15 cellular contexts compared by ENCODE assay signal in the genomic region with DNA sequence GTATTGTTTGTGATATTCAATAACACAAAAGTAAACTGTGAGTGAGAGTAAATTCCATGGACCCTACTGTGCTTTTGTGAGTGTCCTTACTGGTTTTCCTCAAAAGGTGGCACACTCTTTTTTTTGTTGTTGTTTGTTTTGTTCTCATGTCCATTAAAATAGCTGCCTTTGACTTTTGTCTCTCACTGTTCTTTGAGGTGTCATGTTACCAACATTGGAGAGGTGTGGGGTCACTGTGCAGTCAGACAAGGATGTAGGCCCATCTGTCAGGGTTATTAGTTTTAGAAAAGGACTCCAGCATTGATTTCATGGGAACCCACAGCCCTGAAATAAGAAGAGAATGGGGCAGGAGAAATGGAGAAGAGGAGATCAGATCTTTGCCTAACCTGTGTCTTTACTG.
A peak's percentile ranks its signal among the peaks of the same experiment; 100 is the strongest.
DNase-seq lines count a peak whose midpoint lies in the region; ATAC-seq, FAIRE-seq and TF ChIP-seq lines count a peak whose summit lies in the region.
"Had no signal": no experiment of that assay in that cellular context is flagged by ENCODE, and none has a peak within 500 bp of the region (broad histone marks: within the 10 kb centered on the region; RNA-seq: fewer than 3 reads in every experiment).

No MANE protein-coding gene starts in this region.

- peak in 2 of 3 experiments; percentile 17 to 36 for DNase-seq in NCI-H1417 (lab: John Stamatoyannopoulos, UW)
- DNase-seq in NCI-H1417 treated with DMSO at 0.1 percent for 48 hours (lab: John Stamatoyannopoulos, UW) = no peak
- peak; percentile 91 for DNase-seq in NCI-H748 (lab: John Stamatoyannopoulos, UW; ENCODE audit: unreplicated experiment)
- DNase-seq in iPS-NIHi11 (ENCODE audit: low spot score) = peak; percentile 33
- no peak for DNase-seq in GM12891 (ENCODE audit: insufficient read length, low spot score)
- no peak for DNase-seq in SW 1271 (lab: John Stamatoyannopoulos, UW)
- no peak for DNase-seq in activated CD4-positive, alpha-beta T cell treated with anti-CD3 and anti-CD28 coated beads, Interleukin-2, amount 50 U/mL, for 1 hour
- DNase-seq: 8988T, DMS79 treated with DMSO at 0.1 percent for 48 hours, NCI-H1694 treated with DMSO at 0.1 percent for 48 hours, NCI-H2107, NCI-H526 treated with DMSO at 0.1 percent for 48 hours, OCI-M1, Right ventricle myocardium superior had no signal

- TF ChIP-seq POLR2A in GM12891 (IDR thresholded peaks at IDR 0.05; ENCODE audit: low read depth, low read length) = no peak

- no peak for ATAC-seq in HG03378 (IDR thresholded peaks at IDR 0.05; ENCODE audit: unreplicated experiment)

- FAIRE-seq in GM12891 (lab: Jason Lieb, UNC) = no peak

TF ChIP-seq in GM12891, 5 proteins besides CTCF, POLR2A, EP300 and RAD21:
- TF ChIP-seq POU2F2 (IDR thresholded peaks at IDR 0.05; ENCODE audit: low read depth, low read length) (no peak), SPI1 (IDR thresholded peaks at IDR 0.05; ENCODE audit: low read depth, low read length) (no peak), TAF1 (IDR thresholded peaks at IDR 0.05; ENCODE audit: low read depth, low read length) (no peak), POLR2AphosphoS5 (IDR thresholded peaks at IDR 0.05; ENCODE audit: low read depth, low read length) (no peak), PAX5 (IDR thresholded peaks at IDR 0.05; ENCODE audit: insufficient read depth, low read length, severe bottlenecking) (no peak)

Comparison
In these comparisons a context has a peak if more than half of its experiments do, and no peak if none do; other contexts are left out.
1. DNase-seq: peak in NCI-H1417 (2 of 3), NCI-H748 (single experiment) and iPS-NIHi11 (single experiment); none in NCI-H1417 treated with DMSO at 0.1 percent for 48 hours (single experiment), GM12891 (single experiment), SW 1271 (0 of 2) and activated CD4-positive, alpha-beta T cell treated with anti-CD3 and anti-CD28 coated beads, Interleukin-2, amount 50 U/mL, for 1 hour (single experiment).